In the genomic region with DNA sequence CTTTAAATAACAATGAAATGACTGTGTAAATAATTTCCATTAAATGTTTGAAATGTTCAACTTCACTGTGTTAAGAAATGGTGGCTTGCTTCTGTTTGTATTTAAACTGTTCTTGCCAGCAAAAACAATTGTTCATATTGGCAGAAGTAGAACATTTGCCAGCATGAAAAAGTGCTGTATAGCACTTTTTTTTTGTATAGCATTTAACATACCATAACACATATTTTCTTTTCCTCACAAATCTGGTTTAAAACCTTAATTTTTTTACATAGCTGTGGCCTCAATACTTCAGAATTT, we compare ENCODE assay signal across 24 cellular contexts.
DNase-seq lines count a peak whose midpoint lies in the region; ATAC-seq, FAIRE-seq and TF ChIP-seq lines count a peak whose summit lies in the region.
"Had no signal": no experiment of that assay in that cellular context is flagged by ENCODE, and none has a peak within 500 bp of the region (broad histone marks: within the 10 kb centered on the region; RNA-seq: fewer than 3 reads in every experiment).

No MANE protein-coding gene starts in this region.

- TF ChIP-seq EP300 in A549 (IDR thresholded peaks at IDR 0.05): no peak

- no peak for TF ChIP-seq RAD21 in A549 (conservative IDR thresholded peaks at IDR 0.05 in 1 of 2, IDR thresholded peaks at IDR 0.05 in 1 of 2)

- no peak overlapping the region for H3K4me3 ChIP-seq in A549
- H3K4me3 ChIP-seq in RWPE2 (ENCODE audit: severe bottlenecking): no peak overlapping the region
- H3K4me3 ChIP-seq: cardiac muscle cell, right atrium auricular region, stomach, upper lobe of left lung had no signal

- CTCF ChIA-PET in A549 (lab: Yijun Ruan, JAX): no interaction called here

- H3K9me3 Mint-ChIP-seq in chondrocyte (ENCODE audit: low read depth): peaks cover 12% of the 10 kb centered on the region
- H3K9me3 Mint-ChIP-seq: activated CD8-positive, alpha-beta T cell treated with anti-CD3 and anti-CD28 coated beads for 36 hours; H9; memory B cell had no signal

- TF ChIP-seq POLR2A in A549 (IDR thresholded peaks at IDR 0.05; ENCODE audit: low read length): no peak

- DNase-seq in A549 (ENCODE audit: low read depth in 1 of 2, low spot score in 1 of 2) (no peak), RWPE2 (ENCODE audit: low spot score) (no peak), chondrocyte (ENCODE audit: low spot score) (no peak), iris pigment epithelial cell (ENCODE audit: low read depth) (peak; percentile 47), hypothalamus (lab: John Stamatoyannopoulos, UW) (no peak), cerebellum (ENCODE audit: low spot score) (no peak), GOT3 (lab: John Stamatoyannopoulos, UW) (no peak)
- DNase-seq: 8988T; activated CD8-positive, alpha-beta T cell treated with anti-CD3 and anti-CD28 coated beads for 36 hours; activated gamma-delta T cell treated with Interleukin-2 at 50 U/mL for 16 hours; H9; naive B cell; NCI-H1436 treated with DMSO at 0.1 percent for 48 hours; NCI-H524; NK-92 treated with Interleukin-12 subunit alpha and Interleukin-12 subunit beta, amount 100 ng/mL, for 24 hours; occipital lobe; stomach; T1000; upper lobe of left lung had no signal

- peak in 1 of 2 experiments; percentile 63; a peak in 3 of 6 replicates for ATAC-seq in A549
- ATAC-seq in RWPE2 (ENCODE audit: low read depth): peak; percentile 20; the same call in 2 of the 3 replicates
- no peak for ATAC-seq in GM18907 (IDR thresholded peaks at IDR 0.05; ENCODE audit: unreplicated experiment)
- ATAC-seq: activated CD8-positive, alpha-beta T cell treated with anti-CD3 and anti-CD28 coated beads for 36 hours; esophagus mucosa had no signal

- H3K36me3 ChIP-seq in RWPE2 (ENCODE audit: low read depth): no peaks in the 10 kb centered on the region
- H3K36me3 ChIP-seq: cardiac muscle cell, right atrium auricular region, stomach, upper lobe of left lung had no signal

- no peaks in the 10 kb centered on the region for H3K27me3 Mint-ChIP-seq in chondrocyte (ENCODE audit: low read depth)

- H3K27ac ChIP-seq in A549: peak overlapping the region in 1 of 2 experiments; percentile 72; a peak in 3 of 6 replicates
- peak overlapping the region; percentile 85 for H3K27ac ChIP-seq in RWPE2 (ENCODE audit: poor library complexity, severe bottlenecking)
- H3K27ac ChIP-seq: cardiac muscle cell, right atrium auricular region, stomach, upper lobe of left lung had no signal

- peaks cover 61% of the 10 kb centered on the region for H3K4me1 Mint-ChIP-seq in chondrocyte (ENCODE audit: low read depth)
- H3K4me1 Mint-ChIP-seq: H9, memory B cell had no signal

- H3K4me3 Mint-ChIP-seq in chondrocyte (ENCODE audit: unreplicated experiment): no peak overlapping the region
- H3K4me3 Mint-ChIP-seq: activated CD8-positive, alpha-beta T cell treated with anti-CD3 and anti-CD28 coated beads for 36 hours; H9; memory B cell had no signal

- peaks cover 39% of the 10 kb centered on the region for H3K4me1 ChIP-seq in A549
- H3K4me1 ChIP-seq in RWPE2 (ENCODE audit: insufficient read depth, poor library complexity, severe bottlenecking): peaks cover 38% of the 10 kb centered on the region
- H3K4me1 ChIP-seq: right atrium auricular region, upper lobe of left lung had no signal

- POLR2A ChIA-PET in A549 (lab: Yijun Ruan, JAX): no interaction called here

- no peak for FAIRE-seq in A549 (lab: Jason Lieb, UNC)

- TF ChIP-seq CTCF in A549 (IDR thresholded peaks at IDR 0.05) (no peak), RWPE2 (IDR thresholded peaks at IDR 0.05; ENCODE audit: poor library complexity, severe bottlenecking) (no peak), chondrocyte (IDR thresholded peaks at IDR 0.05) (no peak)

- H3K4me2 ChIP-seq in A549: peak overlapping the region; percentile 74

- H3K9me3 ChIP-seq in A549 (no peaks in the 10 kb centered on the region), RWPE2 (ENCODE audit: severe bottlenecking) (no peaks in the 10 kb centered on the region)
- H3K9me3 ChIP-seq: right atrium auricular region, stomach, upper lobe of left lung had no signal

- H3K36me3 Mint-ChIP-seq in chondrocyte (ENCODE audit: low read depth): no peaks in the 10 kb centered on the region
- H3K36me3 Mint-ChIP-seq: memory B cell, naive B cell had no signal

- H3K27ac Mint-ChIP-seq in chondrocyte (ENCODE audit: unreplicated experiment): peak overlapping the region; percentile 90
- H3K27ac Mint-ChIP-seq: activated CD8-positive, alpha-beta T cell treated with anti-CD3 and anti-CD28 coated beads for 36 hours; H9; memory B cell had no signal

- H3K27me3 ChIP-seq in RWPE2 (ENCODE audit: insufficient read depth, poor library complexity, severe bottlenecking): no peaks in the 10 kb centered on the region
- H3K27me3 ChIP-seq: cardiac muscle cell, right atrium auricular region, stomach, upper lobe of left lung had no signal

TF ChIP-seq in A549, 52 proteins besides CTCF, POLR2A, EP300 and RAD21:
- peak; percentile 71 for TF ChIP-seq MAFK (IDR thresholded peaks at IDR 0.05; ENCODE audit: partially characterized antibody)
- TF ChIP-seq, protein P1, sequence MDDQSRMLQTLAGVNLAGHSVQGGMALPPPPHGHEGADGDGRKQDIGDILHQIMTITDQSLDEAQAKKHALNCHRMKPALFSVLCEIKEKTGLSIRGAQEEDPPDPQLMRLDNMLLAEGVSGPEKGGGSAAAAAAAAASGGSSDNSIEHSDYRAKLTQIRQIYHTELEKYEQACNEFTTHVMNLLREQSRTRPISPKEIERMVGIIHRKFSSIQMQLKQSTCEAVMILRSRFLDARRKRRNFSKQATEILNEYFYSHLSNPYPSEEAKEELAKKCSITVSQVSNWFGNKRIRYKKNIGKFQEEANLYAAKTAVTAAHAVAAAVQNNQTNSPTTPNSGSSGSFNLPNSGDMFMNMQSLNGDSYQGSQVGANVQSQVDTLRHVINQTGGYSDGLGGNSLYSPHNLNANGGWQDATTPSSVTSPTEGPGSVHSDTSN (IDR thresholded peaks at IDR 0.05): no peak
- TF ChIP-seq TFCP2L1 (CRISPR knock-in tag; IDR thresholded peaks at IDR 0.05): no peak
- TF ChIP-seq SREBF2 (IDR thresholded peaks at IDR 0.05): no peak
